ENCODE assay signal across 8 cellular contexts in genomic region chr9:130682490-130683121, GRCh38. TPM values are rescaled to one million over a fixed set of nuclear protein-coding genes. Genes with fewer than 3 reads are reported as not detected.
DNase-seq lines count a peak whose midpoint lies in the region; ATAC-seq, FAIRE-seq and TF ChIP-seq lines count a peak whose summit lies in the region.

No MANE protein-coding gene starts in this region.

- in situ Hi-C loops in ACHN (cut with HindIII; ENCODE audit: low pct_ligation_motif_present, low pct_unique_long_range_greater_than_20kb, low sequenced_read_pairs) = no loop called here

- TF ChIP-seq CTCF in left lung (IDR thresholded peaks at IDR 0.05) = peak; percentile 77 to 79

- intact Hi-C loops in left lung (cut with DNase I) = loop anchor here (2.0 to 10.0 kb wide), 2 partner anchors 218 to 222 kb away; no protein-coding TSS in a partner anchor

- ATAC-seq in left lung (peak; percentile 91), GM18502 (IDR thresholded peaks at IDR 0.05; ENCODE audit: poor library complexity, unreplicated experiment) (no peak)

- FAIRE-seq in GM19239 (lab: Jason Lieb, UNC) = peak; percentile 11
- FAIRE-seq in colon (lab: Jason Lieb, UNC) = peak; percentile 58

- peak overlapping the region; percentile 29 to 56 for H3K4me3 ChIP-seq in left lung

- H3K4me1 ChIP-seq in left lung = peaks cover 8 to 10% of the 10 kb centered on the region in 2 donors

- H3K27me3 ChIP-seq in left lung = peaks cover 8 to 44% of the 10 kb centered on the region in 2 donors

- no peaks in the 10 kb centered on the region for H3K9me3 ChIP-seq in left lung

- DNase-seq in ACHN = peak; percentile 86
- no peak for DNase-seq in GM19239 (ENCODE audit: insufficient read length, low spot score)
- peak; percentile 83 for DNase-seq in NCI-H2227 (lab: John Stamatoyannopoulos, UW; ENCODE audit: unreplicated experiment)
- peak; percentile 41 for DNase-seq in activated CD4-positive, alpha-beta T cell treated with anti-CD3 and anti-CD28 coated beads for 1 hour
- peak; percentile 81 to 96 for DNase-seq in left lung
- peak; percentile 68 for DNase-seq in stimulated activated CD4-positive, alpha-beta T cell treated with anti-CD3 and anti-CD28 coated beads, Interleukin-4, amount 100 ng/mL, for 24 hours

- H3K27ac ChIP-seq in left lung = no peak overlapping the region

- H3K36me3 ChIP-seq in left lung = no peaks in the 10 kb centered on the region

RNA-seq across cellular contexts. Expression of gene EXOSC2, which starts 11.0 kb away (rescaled TPM):
- total RNA-seq in left lung = 10 to 100 TPM; 17.5 to 27.6 TPM

RNA-seq across cellular contexts. Expression of gene PRDM12, which starts 18.2 kb away (rescaled TPM):
- not detected for total RNA-seq in left lung
